ENCODE assay signal across 1 cellular context in the genomic region with DNA sequence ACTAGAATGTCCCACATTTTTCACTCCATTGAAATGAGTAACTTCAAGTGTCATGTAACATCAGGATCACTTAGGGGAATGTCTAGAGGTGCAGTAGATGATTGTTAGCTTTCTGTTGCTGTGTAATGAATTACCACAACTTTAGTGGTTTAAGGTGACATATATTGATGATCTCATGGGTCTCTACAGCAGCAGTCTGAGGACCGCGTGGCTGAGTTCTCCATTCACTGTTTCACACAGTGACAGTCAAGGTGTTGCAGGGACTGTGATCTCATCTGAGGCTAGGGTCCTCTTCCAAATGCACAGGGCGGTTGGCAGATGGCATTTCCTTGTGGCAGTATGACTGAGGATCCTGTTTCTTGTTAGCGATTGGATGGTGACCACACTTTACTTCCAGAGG.
TF ChIP-seq lines count a peak whose summit lies in the region.

No MANE protein-coding gene starts in this region.

TF ChIP-seq in GM12878, 131 proteins besides CTCF, POLR2A, EP300 and RAD21 (continued from another document):
- TF ChIP-seq IKZF1 (conservative IDR thresholded peaks at IDR 0.05) (peak; percentile 36; the same call in 1 of the 2 replicates), CREB1 (IDR thresholded peaks at IDR 0.05; ENCODE audit: low read depth) (peak; percentile 50; the same call in 1 of the 2 replicates), KLF5 (IDR thresholded peaks at IDR 0.05; ENCODE audit: partially characterized antibody) (no peak), MTA2 (IDR thresholded peaks at IDR 0.05; ENCODE audit: low read depth) (peak; percentile 35; the same call in 1 of the 2 replicates), TCF7 (IDR thresholded peaks at IDR 0.05; ENCODE audit: borderline replicate concordance) (no peak), WRNIP1 (IDR thresholded peaks at IDR 0.05; ENCODE audit: borderline replicate concordance, low read depth, low read length) (no peak), ATF7 (IDR thresholded peaks at IDR 0.05; ENCODE audit: low read depth) (peak; percentile 74), BHLHE40 (IDR thresholded peaks at IDR 0.05; ENCODE audit: borderline replicate concordance in 1 of 2, low read depth in 2 of 2, low read length in 1 of 2) (peak in 1 of 2 experiments; percentile 17; a peak in 1 of 4 replicates), ZZZ3 (IDR thresholded peaks at IDR 0.05; ENCODE audit: control insufficient read depth, insufficient read length, low read depth) (no peak), RUNX3 (IDR thresholded peaks at IDR 0.05; ENCODE audit: low read length) (peak; percentile 58; the same call in 1 of the 2 replicates), BMI1 (IDR thresholded peaks at IDR 0.05; ENCODE audit: borderline replicate concordance) (no peak), CREM (IDR thresholded peaks at IDR 0.05; ENCODE audit: low read depth) (0 out of 2 replicates have a peak, but pooled peaks have one; percentile 16), DPF2 (IDR thresholded peaks at IDR 0.05) (peak; percentile 50), CEBPB (IDR thresholded peaks at IDR 0.05; ENCODE audit: borderline replicate concordance in 1 of 2, low read depth in 2 of 2, low read length in 2 of 2) (no peak)
- TF ChIP-seq, protein P1, sequence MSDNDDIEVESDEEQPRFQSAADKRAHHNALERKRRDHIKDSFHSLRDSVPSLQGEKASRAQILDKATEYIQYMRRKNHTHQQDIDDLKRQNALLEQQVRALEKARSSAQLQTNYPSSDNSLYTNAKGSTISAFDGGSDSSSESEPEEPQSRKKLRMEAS (IDR thresholded peaks at IDR 0.05; ENCODE audit: low read depth, low read length): no peak
- TF ChIP-seq, protein P2, sequence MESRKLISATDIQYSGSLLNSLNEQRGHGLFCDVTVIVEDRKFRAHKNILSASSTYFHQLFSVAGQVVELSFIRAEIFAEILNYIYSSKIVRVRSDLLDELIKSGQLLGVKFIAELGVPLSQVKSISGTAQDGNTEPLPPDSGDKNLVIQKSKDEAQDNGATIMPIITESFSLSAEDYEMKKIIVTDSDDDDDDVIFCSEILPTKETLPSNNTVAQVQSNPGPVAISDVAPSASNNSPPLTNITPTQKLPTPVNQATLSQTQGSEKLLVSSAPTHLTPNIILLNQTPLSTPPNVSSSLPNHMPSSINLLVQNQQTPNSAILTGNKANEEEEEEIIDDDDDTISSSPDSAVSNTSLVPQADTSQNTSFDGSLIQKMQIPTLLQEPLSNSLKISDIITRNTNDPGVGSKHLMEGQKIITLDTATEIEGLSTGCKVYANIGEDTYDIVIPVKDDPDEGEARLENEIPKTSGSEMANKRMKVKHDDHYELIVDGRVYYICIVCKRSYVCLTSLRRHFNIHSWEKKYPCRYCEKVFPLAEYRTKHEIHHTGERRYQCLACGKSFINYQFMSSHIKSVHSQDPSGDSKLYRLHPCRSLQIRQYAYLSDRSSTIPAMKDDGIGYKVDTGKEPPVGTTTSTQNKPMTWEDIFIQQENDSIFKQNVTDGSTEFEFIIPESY (IDR thresholded peaks at IDR 0.05): 0 out of 2 replicates have a peak, but pooled peaks have one; percentile 17
- TF ChIP-seq, protein P3, sequence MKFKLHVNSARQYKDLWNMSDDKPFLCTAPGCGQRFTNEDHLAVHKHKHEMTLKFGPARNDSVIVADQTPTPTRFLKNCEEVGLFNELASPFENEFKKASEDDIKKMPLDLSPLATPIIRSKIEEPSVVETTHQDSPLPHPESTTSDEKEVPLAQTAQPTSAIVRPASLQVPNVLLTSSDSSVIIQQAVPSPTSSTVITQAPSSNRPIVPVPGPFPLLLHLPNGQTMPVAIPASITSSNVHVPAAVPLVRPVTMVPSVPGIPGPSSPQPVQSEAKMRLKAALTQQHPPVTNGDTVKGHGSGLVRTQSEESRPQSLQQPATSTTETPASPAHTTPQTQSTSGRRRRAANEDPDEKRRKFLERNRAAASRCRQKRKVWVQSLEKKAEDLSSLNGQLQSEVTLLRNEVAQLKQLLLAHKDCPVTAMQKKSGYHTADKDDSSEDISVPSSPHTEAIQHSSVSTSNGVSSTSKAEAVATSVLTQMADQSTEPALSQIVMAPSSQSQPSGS (IDR thresholded peaks at IDR 0.05; ENCODE audit: low read length): no peak
